ENCODE assay signal across 5 cellular contexts in genomic region chr17:51668963-51669246, GRCh38.
"Had no signal": no experiment of that assay in that cellular context is flagged by ENCODE, and none has a peak within 500 bp of the region (broad histone marks: within the 10 kb centered on the region; RNA-seq: fewer than 3 reads in every experiment).

No MANE protein-coding gene starts in this region.

- H3K4me3 ChIP-seq: GM23338, K562 had no signal

- H2AFZ ChIP-seq: GM23338 had no signal

- DNase-seq: H9, HCEC 1CT, IMR-90 had no signal

- ATAC-seq: GM23338, K562 had no signal

- H3K4me2 ChIP-seq: GM23338 had no signal
